Comparison of ENCODE assay signal across 21 cellular contexts in the genomic region with DNA sequence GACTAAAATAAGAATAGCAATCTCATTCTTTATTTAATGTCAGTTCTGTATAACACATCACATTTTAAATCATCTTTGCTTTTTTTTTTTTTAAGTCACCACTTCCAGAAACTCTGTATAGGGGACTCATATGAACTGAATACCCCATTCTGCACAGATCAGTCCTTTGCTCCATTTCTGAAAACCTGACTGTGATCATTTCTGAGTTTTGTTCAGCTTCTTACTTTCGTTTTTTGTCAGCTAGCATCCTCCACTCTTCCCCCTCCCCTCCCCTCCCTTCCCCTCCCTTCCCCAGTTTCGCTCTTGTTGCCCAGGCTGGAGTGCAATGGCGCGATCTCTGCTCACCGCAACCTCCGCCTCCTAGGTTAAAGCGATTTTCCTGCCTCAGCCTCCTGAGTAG. TPM values are rescaled to one million over a fixed set of nuclear protein-coding genes. Genes with fewer than 3 reads are reported as not detected.
"Had no signal": no experiment of that assay in that cellular context is flagged by ENCODE, and none has a peak within 500 bp of the region (broad histone marks: within the 10 kb centered on the region; RNA-seq: fewer than 3 reads in every experiment).

No MANE protein-coding gene starts in this region.

- DNase-seq: activated CD4-positive, alpha-beta T cell treated with anti-CD3 and anti-CD28 coated beads for 4 hours; activated CD4-positive, alpha-beta T cell treated with anti-CD3 and anti-CD28 coated beads, Interleukin-2, amount 50 U/mL, for 48 hours; activated CD4-positive, CD25-positive, alpha-beta regulatory T cell; activated effector memory CD4-positive, alpha-beta T cell treated with Interleukin-2 at 50 U/mL for 16 hours; activated naive CD4-positive, alpha-beta T cell treated with anti-CD3 and anti-CD28 coated beads for 36 hours; activated T-cell treated with anti-CD3 and anti-CD28 coated beads, Interleukin-2, amount 50 U/mL, for 48 hours; amygdala; cortex of kidney; head of caudate nucleus; hypothalamus; left ventricle myocardium superior; ovary; psoas muscle; stimulated activated CD4-positive, alpha-beta T cell treated with anti-CD3 and anti-CD28 coated beads, Interleukin-4, amount 100 ng/mL, for 4 hours had no signal

- ATAC-seq: gastroesophageal sphincter, left ventricle myocardium superior, psoas muscle had no signal

- H3K27ac Mint-ChIP-seq: activated naive CD4-positive, alpha-beta T cell treated with anti-CD3 and anti-CD28 coated beads for 36 hours; nephron; stimulated activated naive CD8-positive, alpha-beta T cell treated with anti-CD3 and anti-CD28 coated beads, Interleukin-15, Interleukin-2, amounts not matched to agents 100 ng/mL and 50 ng/mL, for 24 hours had no signal

- H3K36me3 ChIP-seq: gastroesophageal sphincter, neutrophil, ovary, right atrium auricular region, tibial nerve had no signal

- H3K4me3 ChIP-seq: gastroesophageal sphincter, ovary, psoas muscle, right atrium auricular region, tibial nerve had no signal

- H3K9me3 Mint-ChIP-seq: activated naive CD4-positive, alpha-beta T cell treated with anti-CD3 and anti-CD28 coated beads for 36 hours; nephron; stimulated activated naive CD8-positive, alpha-beta T cell treated with anti-CD3 and anti-CD28 coated beads, Interleukin-15, Interleukin-2, amounts not matched to agents 100 ng/mL and 50 ng/mL, for 24 hours had no signal

- H3K27me3 Mint-ChIP-seq: stimulated activated naive CD8-positive, alpha-beta T cell treated with anti-CD3 and anti-CD28 coated beads, Interleukin-15, Interleukin-2, amounts not matched to agents 100 ng/mL and 50 ng/mL, for 24 hours had no signal

- H3K27ac ChIP-seq: epithelial cell of prostate, gastroesophageal sphincter, neutrophil, ovary, psoas muscle, right atrium auricular region, tibial nerve had no signal

- H3K4me3 Mint-ChIP-seq: activated naive CD4-positive, alpha-beta T cell treated with anti-CD3 and anti-CD28 coated beads for 36 hours; nephron; stimulated activated naive CD8-positive, alpha-beta T cell treated with anti-CD3 and anti-CD28 coated beads, Interleukin-15, Interleukin-2, amounts not matched to agents 100 ng/mL and 50 ng/mL, for 24 hours had no signal

- H3K9me3 ChIP-seq: gastroesophageal sphincter, neutrophil, ovary, psoas muscle, right atrium auricular region, tibial nerve had no signal

- H3K4me1 ChIP-seq: gastroesophageal sphincter, psoas muscle, right atrium auricular region, tibial nerve had no signal

- H3K27me3 ChIP-seq: gastroesophageal sphincter, neutrophil, ovary, right atrium auricular region, tibial nerve had no signal

RNA-seq across cellular contexts. Expression of a gene that starts 49.8 kb away (rescaled TPM):
- total RNA-seq: psoas muscle had no signal
